Comparison of ENCODE assay signal across 12 cellular contexts in genomic region chr19:18380843-18381242, GRCh38. TPM values are rescaled to one million over a fixed set of nuclear protein-coding genes. Genes with fewer than 3 reads are reported as not detected.
A peak's percentile ranks its signal among the peaks of the same experiment; 100 is the strongest.
DNase-seq lines count a peak whose midpoint lies in the region; ATAC-seq and TF ChIP-seq lines count a peak whose summit lies in the region.
"Had no signal": no experiment of that assay in that cellular context is flagged by ENCODE, and none has a peak within 500 bp of the region (broad histone marks: within the 10 kb centered on the region; RNA-seq: fewer than 3 reads in every experiment).

No MANE protein-coding gene starts in this region.

- H3K9me3 ChIP-seq in HCT116 (ENCODE audit: control insufficient read depth in 1 of 2, insufficient read depth in 1 of 2, low read depth in 1 of 2, low read length in 2 of 2) (no peaks in the 10 kb centered on the region), body of pancreas (no peaks in the 10 kb centered on the region), mesenchymal stem cell (ENCODE audit: control insufficient read depth, low read length) (no peaks in the 10 kb centered on the region), thoracic aorta (no peaks in the 10 kb centered on the region)
- H3K9me3 ChIP-seq: BLaER1, ovary had no signal

- H3K18ac ChIP-seq in mesenchymal stem cell (ENCODE audit: low read depth in 1 of 2, low read length in 2 of 2): peak overlapping the region; percentile 11 to 40
- H3K18ac ChIP-seq in mesendoderm (ENCODE audit: low read length): no peak overlapping the region

- H3K36me3 ChIP-seq in HCT116 (ENCODE audit: control insufficient read depth in 1 of 2, insufficient read depth in 2 of 2, low read length in 2 of 2) (no peaks in the 10 kb centered on the region), body of pancreas (replicated peaks in 1 of 2; ENCODE audit: insufficient read depth in 1 of 2, low read depth in 2 of 2) (no peaks in the 10 kb centered on the region), mesenchymal stem cell (ENCODE audit: control insufficient read depth in 1 of 2, insufficient read depth in 2 of 2, low read depth in 1 of 2, low read length in 2 of 2) (peaks cover 0 to 5% of the 10 kb centered on the region in 2 experiments), thoracic aorta (no peaks in the 10 kb centered on the region), mesendoderm (ENCODE audit: control insufficient read depth, insufficient read depth, low read length) (no peaks in the 10 kb centered on the region)
- H3K36me3 ChIP-seq: BLaER1, ovary had no signal

- H3K27ac ChIP-seq in HCT116 (ENCODE audit: low read depth, low read length) (peak overlapping the region; percentile 83), body of pancreas (peak overlapping the region; percentile 90 to 97 (median 93)), mesenchymal stem cell (ENCODE audit: low read length, poor library complexity, severe bottlenecking) (peak overlapping the region; percentile 80), thoracic aorta (peak overlapping the region; percentile 73 to 75), mesendoderm (ENCODE audit: low read depth, low read length) (no peak overlapping the region)

- peak overlapping the region; percentile 2 for H2AFZ ChIP-seq in HCT116 (ENCODE audit: low read depth, low read length, poor library complexity, severe bottlenecking)
- no peak overlapping the region for H2AFZ ChIP-seq in mesenchymal stem cell (ENCODE audit: low read depth, low read length)

- DNase-seq in HCT116 (ENCODE audit: low read depth, low spot score): no peak
- DNase-seq in body of pancreas: no peak
- no peak for DNase-seq in mesenchymal stem cell
- DNase-seq in thoracic aorta (ENCODE audit: low spot score): no peak
- DNase-seq in A172 (ENCODE audit: low spot score): no peak
- no peak for DNase-seq in SIG-M5 treated with dmso at 0.1 percent for 504 hours (lab: John Stamatoyannopoulos, UW; ENCODE audit: unreplicated experiment)
- no peak for DNase-seq in mesendoderm
- no peak for DNase-seq in hippocampal formation (lab: John Stamatoyannopoulos, UW)
- DNase-seq: activated T-cell treated with anti-CD3 and anti-CD28 coated beads, Interleukin-2, amount 50 U/mL, for 1 hour; stimulated activated naive CD8-positive, alpha-beta T cell treated with anti-CD3 and anti-CD28 coated beads, Interleukin-15, amount 100 ng/mL, for 72 hours had no signal

- no peak for TF ChIP-seq RAD21 in HCT116 (IDR thresholded peaks at IDR 0.05; ENCODE audit: low read depth)

- peak overlapping the region; percentile 23 for H4K91ac ChIP-seq in mesenchymal stem cell (ENCODE audit: low read length)

- H2BK120ac ChIP-seq in mesenchymal stem cell (ENCODE audit: low read depth, low read length) (peak overlapping the region; percentile 44), mesendoderm (ENCODE audit: low read depth, low read length) (no peak overlapping the region)

- no peaks in the 10 kb centered on the region for H3K79me2 ChIP-seq in HCT116 (ENCODE audit: insufficient read depth, low read length)
- H3K79me2 ChIP-seq in mesendoderm (ENCODE audit: control insufficient read depth, insufficient read depth, low read length): no peaks in the 10 kb centered on the region

- H3K9me2 ChIP-seq in HCT116 (ENCODE audit: insufficient read depth): no peaks in the 10 kb centered on the region

- H3K79me1 ChIP-seq in mesenchymal stem cell (replicated peaks; ENCODE audit: low read length, poor library complexity, severe bottlenecking): no peaks in the 10 kb centered on the region
- H3K79me1 ChIP-seq in mesendoderm (ENCODE audit: low read length): no peaks in the 10 kb centered on the region

- H3K56ac ChIP-seq in mesendoderm (ENCODE audit: low read length): no peak overlapping the region

- H3K4ac ChIP-seq in mesenchymal stem cell (ENCODE audit: low read depth in 1 of 2, low read length in 2 of 2) (peak overlapping the region; percentile 49 to 52), mesendoderm (ENCODE audit: low read depth, low read length) (no peak overlapping the region)

- H3K14ac ChIP-seq in mesenchymal stem cell (ENCODE audit: low read length in 2 of 2): no peak overlapping the region

- CTCF ChIA-PET in HCT116 (lab: Charles Lee): interaction anchor here (0.9 to 1.8 kb wide), 6 partner anchors 7 to 101 kb away, joined by 3 to 8 read pairs (median 4); no protein-coding TSS in a partner anchor

- H2AK5ac ChIP-seq in mesenchymal stem cell (ENCODE audit: low read length, severe bottlenecking) (peak overlapping the region; percentile 77), mesendoderm (ENCODE audit: low read length) (no peak overlapping the region)

- H3K9ac ChIP-seq in HCT116 (ENCODE audit: low read length) (peak overlapping the region; percentile 44), mesenchymal stem cell (ENCODE audit: low read length) (peak overlapping the region; percentile 84), mesendoderm (ENCODE audit: low read length) (no peak overlapping the region)
- H3K9ac ChIP-seq: BLaER1 had no signal

- TF ChIP-seq POLR2A in HCT116 (IDR thresholded peaks at IDR 0.05; ENCODE audit: borderline replicate concordance, extremely low read depth, insufficient read depth, insufficient read length) (no peak), body of pancreas (IDR thresholded peaks at IDR 0.05) (no peak)

- H4K5ac ChIP-seq in mesendoderm (ENCODE audit: low read length): no peak overlapping the region

- H3K4me2 ChIP-seq in HCT116 (ENCODE audit: low read length) (peak overlapping the region; percentile 70), mesenchymal stem cell (ENCODE audit: low read length, poor library complexity, severe bottlenecking) (no peak overlapping the region), mesendoderm (ENCODE audit: low read length) (no peak overlapping the region)
- H3K4me2 ChIP-seq: BLaER1 had no signal

- RAD21 ChIA-PET in HCT116 (lab: Charles Lee; ENCODE audit: low non-redundant PET in 1 of 2, low total read pairs in 2 of 2, uncharacterized antibody in 2 of 2, unreplicated experiment in 2 of 2): no interaction called here

- WGBS in body of pancreas, 2 donors: 61 to 80% methylated on average over 3 of the region's 3 CpGs
- WGBS in mesenchymal stem cell: 72% methylated on average over 3 of the region's 3 CpGs
- no CpG with 5 or more reads among the region's 3 CpGs for WGBS in mesendoderm (ENCODE audit: extremely low coverage, insufficient coverage, low lambda C conversion rate)

- H3K27me3 ChIP-seq in HCT116 (ENCODE audit: insufficient read depth, low read length) (no peaks in the 10 kb centered on the region), body of pancreas (no peaks in the 10 kb centered on the region), mesenchymal stem cell (ENCODE audit: control insufficient read depth in 1 of 2, insufficient read depth in 1 of 2, low read length in 2 of 2) (no peaks in the 10 kb centered on the region), thoracic aorta (replicated peaks; ENCODE audit: insufficient read depth) (no peaks in the 10 kb centered on the region), mesendoderm (ENCODE audit: insufficient read depth, low read length, poor library complexity) (no peaks in the 10 kb centered on the region)
- H3K27me3 ChIP-seq: BLaER1, ovary had no signal

- peak overlapping the region; percentile 57 for H2BK5ac ChIP-seq in mesenchymal stem cell (ENCODE audit: low read depth, low read length, poor library complexity, severe bottlenecking)
- H2BK5ac ChIP-seq in mesendoderm (ENCODE audit: low read length): no peak overlapping the region

- H2BK15ac ChIP-seq in mesenchymal stem cell (ENCODE audit: low read depth, poor library complexity, severe bottlenecking) (peak overlapping the region; percentile 55), mesendoderm (replicated peaks; ENCODE audit: low read depth) (no peak overlapping the region)

- TSS peak; percentile 82 for BruUV-seq in HCT116 (replicated peaks; lab: Mats Ljungman, UMichigan)

- H2BK12ac ChIP-seq in mesenchymal stem cell (ENCODE audit: low read length in 2 of 2): peak overlapping the region; percentile 70 to 89

- H4K8ac ChIP-seq in mesenchymal stem cell (ENCODE audit: low read length): peak overlapping the region; percentile 19
- no peak overlapping the region for H4K8ac ChIP-seq in mesendoderm (ENCODE audit: low read depth, low read length)

- H3K23ac ChIP-seq in mesenchymal stem cell (ENCODE audit: low read length in 2 of 2) (no peak overlapping the region), mesendoderm (ENCODE audit: low read length) (no peak overlapping the region)

- TF ChIP-seq CTCF in HCT116 (IDR thresholded peaks at IDR 0.05 in 2 of 3, conservative IDR thresholded peaks at IDR 0.05 in 1 of 3; ENCODE audit: borderline replicate concordance in 1 of 3, insufficient read depth in 1 of 3, low read depth in 2 of 3, low read length in 2 of 3): no peak
- no peak for TF ChIP-seq CTCF in body of pancreas (IDR thresholded peaks at IDR 0.05)
- TF ChIP-seq CTCF in thoracic aorta (IDR thresholded peaks at IDR 0.05): no peak

- ATAC-seq in HCT116 (no peak), body of pancreas (no peak), thoracic aorta (ENCODE audit: insufficient number of reproducible peaks, low FRiP score, low read depth) (no peak)
- ATAC-seq: stimulated activated naive CD8-positive, alpha-beta T cell treated with anti-CD3 and anti-CD28 coated beads, Interleukin-15, amount 100 ng/mL, for 72 hours had no signal

- POLR2A ChIA-PET in HCT116 (lab: Charles Lee): interaction anchor here (0.7 to 4.8 kb wide), 9 partner anchors 10 to 106 kb away, joined by 3 to 46 read pairs (median 4); partner anchors contain the start of gene JUND

- H3K4me3 ChIP-seq in HCT116 (replicated peaks in 1 of 2; ENCODE audit: low read depth in 1 of 2, low read length in 2 of 2): 0 out of 4 replicates have a peak overlapping the region, but pooled peaks of 1 of the 2 experiments have one; percentile 7
- no peak overlapping the region for H3K4me3 ChIP-seq in body of pancreas
- H3K4me3 ChIP-seq in mesenchymal stem cell (ENCODE audit: insufficient read depth in 1 of 2, low read depth in 1 of 2, low read length in 2 of 2): no peak overlapping the region
- H3K4me3 ChIP-seq in thoracic aorta: no peak overlapping the region
- no peak overlapping the region for H3K4me3 ChIP-seq in mesendoderm (ENCODE audit: low read length)
- H3K4me3 ChIP-seq: BLaER1, ovary had no signal

- H4K20me1 ChIP-seq in HCT116 (ENCODE audit: insufficient read depth): no peaks in the 10 kb centered on the region
- H4K20me1 ChIP-seq: BLaER1 had no signal

- intact Hi-C loops in HCT116 (cut with micrococcal nuclease) (no loop called here), body of pancreas (cut with DNase I) (no loop called here)

- H3K4me1 ChIP-seq in HCT116 (ENCODE audit: control insufficient read depth in 1 of 2, insufficient read depth in 2 of 2, low read length in 2 of 2) (peaks cover 89 to 90% of the 10 kb centered on the region in 2 experiments), body of pancreas (peaks cover 78% of the 10 kb centered on the region), mesenchymal stem cell (ENCODE audit: control insufficient read depth, insufficient read depth, low read depth, low read length) (peaks cover 34% of the 10 kb centered on the region), thoracic aorta (ENCODE audit: control insufficient read depth in 1 of 2, low read depth in 2 of 2) (peaks cover 6 to 34% of the 10 kb centered on the region in 2 donors), mesendoderm (ENCODE audit: control insufficient read depth, low read depth, low read length) (no peaks in the 10 kb centered on the region)

RNA-seq across cellular contexts. Expression of gene GDF15, which starts 5.1 kb away (rescaled TPM):
- total RNA-seq in HCT116 (2021; ENCODE audit: unreplicated experiment): 425 TPM
- polyA plus RNA-seq in HCT116 (2012): 480 and 583 TPM in 2 replicates
- total RNA-seq in body of pancreas: 10 to 100 TPM; 40.5 to 86.1 TPM
- 355 TPM for polyA plus RNA-seq in mesenchymal stem cell (2013, experiment 1 of 2)
- polyA plus RNA-seq in mesenchymal stem cell (2013, experiment 2 of 2): 348 TPM
- 10 to 100 TPM in 1 of 2 donors, 1 to 10 TPM in 1; 2.3 to 25.5 TPM for total RNA-seq in thoracic aorta
- total RNA-seq in A172 (2014; rRNA removed; shearing (Covaris generic)): 89.8 and 93.9 TPM in 2 replicates
- polyA plus RNA-seq in mesendoderm (2013, experiment 1 of 2): 2.1 TPM
- polyA plus RNA-seq in mesendoderm (2013, experiment 2 of 2): 1.8 TPM

RNA-seq across cellular contexts. Expression of gene LRRC25, which starts 16.6 kb away (rescaled TPM):
- total RNA-seq in HCT116 (2021; ENCODE audit: unreplicated experiment): 0.12 TPM
- not detected in 2 replicates for polyA plus RNA-seq in HCT116 (2012)
- 1 to 10 TPM in 1 of 2 donors, not detected in 1; 4.4 TPM for total RNA-seq in body of pancreas
- polyA plus RNA-seq in mesenchymal stem cell (2013, experiment 1 of 2): 1.0 TPM
- polyA plus RNA-seq in mesenchymal stem cell (2013, experiment 2 of 2): 1.1 TPM
- total RNA-seq in thoracic aorta: 10 to 100 TPM; 18.7 to 30.3 TPM
- 0.07 TPM in 1 of 2 replicates, not detected in the other for total RNA-seq in A172 (2014; rRNA removed; shearing (Covaris generic))
- not detected for polyA plus RNA-seq in mesendoderm (2013, experiment 1 of 2)
- polyA plus RNA-seq in mesendoderm (2013, experiment 2 of 2): 0.03 TPM

RNA-seq across cellular contexts. Expression of gene SSBP4, which starts 38.4 kb away (rescaled TPM):
- total RNA-seq in HCT116 (2021; ENCODE audit: unreplicated experiment) (164 TPM), body of pancreas (10 to 100 TPM; 50.1 to 63.9 TPM), thoracic aorta (10 to 100 TPM; 87.7 to 94.9 TPM)
- polyA plus RNA-seq in HCT116 (2012): 55.6 and 64.2 TPM in 2 replicates
- polyA plus RNA-seq in mesenchymal stem cell (2013, experiment 1 of 2): 88.5 TPM
- 97.4 TPM for polyA plus RNA-seq in mesenchymal stem cell (2013, experiment 2 of 2)
- 88.7 and 127 TPM in 2 replicates for total RNA-seq in A172 (2014; rRNA removed; shearing (Covaris generic))
- polyA plus RNA-seq in mesendoderm (2013, experiment 1 of 2): 35.0 TPM
- 35.5 TPM for polyA plus RNA-seq in mesendoderm (2013, experiment 2 of 2)

RNA-seq across cellular contexts. Expression of gene PGPEP1, which starts 40.4 kb away (rescaled TPM):
- total RNA-seq in HCT116 (2021; ENCODE audit: unreplicated experiment) (30.9 TPM), body of pancreas (10 to 100 TPM; 22.1 to 37.6 TPM), thoracic aorta (10 to 100 TPM; 23.7 TPM)
- polyA plus RNA-seq in HCT116 (2012): 22.4 and 23.8 TPM in 2 replicates
- polyA plus RNA-seq in mesenchymal stem cell (2013, experiment 1 of 2): 69.3 TPM
- 64.4 TPM for polyA plus RNA-seq in mesenchymal stem cell (2013, experiment 2 of 2)
- 14.6 and 19.1 TPM in 2 replicates for total RNA-seq in A172 (2014; rRNA removed; shearing (Covaris generic))
- polyA plus RNA-seq in mesendoderm (2013, experiment 1 of 2): 20.5 TPM
- polyA plus RNA-seq in mesendoderm (2013, experiment 2 of 2): 23.0 TPM

RNA-seq across cellular contexts. Expression of gene ISYNA1, which starts 57.1 kb away (rescaled TPM):
- total RNA-seq in HCT116 (2021; ENCODE audit: unreplicated experiment) (365 TPM), body of pancreas (10 to 100 TPM; 52.7 to 72.8 TPM), thoracic aorta (100 to 1,000 TPM in 1 of 2 donors, 10 to 100 TPM in 1; 60.9 to 143 TPM)
- 282 and 302 TPM in 2 replicates for polyA plus RNA-seq in HCT116 (2012)
- polyA plus RNA-seq in mesenchymal stem cell (2013, experiment 1 of 2): 83.2 TPM
- 85.1 TPM for polyA plus RNA-seq in mesenchymal stem cell (2013, experiment 2 of 2)
- total RNA-seq in A172 (2014; rRNA removed; shearing (Covaris generic)): 0.72 and 0.98 TPM in 2 replicates
- polyA plus RNA-seq in mesendoderm (2013, experiment 1 of 2): 76.6 TPM
- 79.2 TPM for polyA plus RNA-seq in mesendoderm (2013, experiment 2 of 2)
